8 cellular contexts compared by ENCODE assay signal in the genomic region with DNA sequence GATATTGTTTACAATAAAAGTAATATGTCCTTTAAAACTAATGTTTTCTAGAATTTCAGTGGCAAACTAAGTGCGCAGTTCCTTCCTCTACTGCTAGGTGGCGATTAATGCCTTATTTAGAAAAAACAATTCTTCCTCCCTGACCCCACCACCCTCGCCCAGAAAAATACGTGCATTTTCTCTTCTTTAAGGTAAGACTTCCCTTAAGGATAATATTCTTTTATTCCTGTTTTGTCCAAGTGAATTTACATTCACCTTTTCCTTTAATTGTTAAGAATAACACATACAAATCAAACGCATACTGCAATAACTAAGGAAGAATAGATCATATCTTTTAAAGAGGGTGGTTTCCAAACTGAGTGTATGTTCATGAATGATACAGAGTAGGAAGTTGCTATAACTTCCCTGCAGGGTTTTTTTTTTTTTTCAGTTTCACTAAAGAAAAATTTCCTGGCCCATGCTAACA. TPM values are rescaled to one million over a fixed set of nuclear protein-coding genes. Genes with fewer than 3 reads are reported as not detected.
A peak's percentile ranks its signal among the peaks of the same experiment; 100 is the strongest.
DNase-seq lines count a peak whose midpoint lies in the region; ATAC-seq and TF ChIP-seq lines count a peak whose summit lies in the region.

No MANE protein-coding gene starts in this region.

- no peaks in the 10 kb centered on the region for H3K36me3 Mint-ChIP-seq in Calu3 (ENCODE audit: insufficient read depth, unreplicated experiment)
- no peaks in the 10 kb centered on the region for H3K36me3 Mint-ChIP-seq in activated naive CD4-positive, alpha-beta T cell treated with anti-CD3 and anti-CD28 coated beads for 36 hours (ENCODE audit: low read depth)
- no peaks in the 10 kb centered on the region for H3K36me3 Mint-ChIP-seq in glutamatergic neuron (ENCODE audit: unreplicated experiment)

- no peaks in the 10 kb centered on the region for H3K9me3 Mint-ChIP-seq in Calu3 (ENCODE audit: low read depth, unreplicated experiment)
- no peaks in the 10 kb centered on the region for H3K9me3 Mint-ChIP-seq in activated naive CD4-positive, alpha-beta T cell treated with anti-CD3 and anti-CD28 coated beads for 36 hours
- H3K9me3 Mint-ChIP-seq in glutamatergic neuron (ENCODE audit: unreplicated experiment) = no peaks in the 10 kb centered on the region

- peak; percentile 22 for DNase-seq in Calu3
- DNase-seq in OCI-M1 (lab: John Stamatoyannopoulos, UW) = peak; percentile 93
- DNase-seq in activated naive CD4-positive, alpha-beta T cell treated with anti-CD3 and anti-CD28 coated beads for 36 hours = peak; percentile 66
- no peak for DNase-seq in glutamatergic neuron
- peak; percentile 36 to 50 for DNase-seq in stimulated activated CD4-positive, alpha-beta T cell treated with anti-CD3 and anti-CD28 coated beads, Interleukin-2, amount 100 ng/mL, for 24 hours

- ATAC-seq in GM18909 (IDR thresholded peaks at IDR 0.05; ENCODE audit: poor library complexity, unreplicated experiment) (peak; percentile 80), HG03342 (IDR thresholded peaks at IDR 0.05; ENCODE audit: unreplicated experiment) (peak; percentile 74), esophagus mucosa (no peak)

- H3K27me3 Mint-ChIP-seq in Calu3 (ENCODE audit: unreplicated experiment) (no peaks in the 10 kb centered on the region), glutamatergic neuron (ENCODE audit: unreplicated experiment) (no peaks in the 10 kb centered on the region)
- H3K27me3 Mint-ChIP-seq in activated naive CD4-positive, alpha-beta T cell treated with anti-CD3 and anti-CD28 coated beads for 36 hours (ENCODE audit: low read depth) = no peaks in the 10 kb centered on the region

- CTCF ChIA-PET in Calu3 (lab: Charles Lee) = interaction anchor here (1.5 kb wide), 1 partner anchor 371 kb away, joined by 3 read pairs; no protein-coding TSS in a partner anchor
- CTCF ChIA-PET in activated naive CD4-positive, alpha-beta T cell treated with anti-CD3 and anti-CD28 coated beads for 36 hours (lab: Charles Lee) = interaction anchor here (0.6 to 8.5 kb wide), 12 partner anchors 10 to 369 kb away, joined by 3 to 86 read pairs (median 4); no protein-coding TSS in a partner anchor

- no TSS peak for BruUV-seq in Calu3 (replicated peaks; lab: Mats Ljungman, UMichigan)

- H3K4me3 Mint-ChIP-seq in Calu3 (ENCODE audit: low read depth, unreplicated experiment) = no peak overlapping the region
- H3K4me3 Mint-ChIP-seq in activated naive CD4-positive, alpha-beta T cell treated with anti-CD3 and anti-CD28 coated beads for 36 hours = peak overlapping the region; percentile 68
- no peak overlapping the region for H3K4me3 Mint-ChIP-seq in glutamatergic neuron (ENCODE audit: unreplicated experiment)

- peak; percentile 72 for TF ChIP-seq CTCF in Calu3 (IDR thresholded peaks at IDR 0.05; ENCODE audit: unreplicated experiment)
- TF ChIP-seq CTCF in glutamatergic neuron (IDR thresholded peaks at IDR 0.05; ENCODE audit: partially characterized antibody, unreplicated experiment) = peak; percentile 79

- intact Hi-C loops in Calu3 (cut with micrococcal nuclease; ENCODE audit: unreplicated experiment) = loop anchor here (2.0 to 5.0 kb wide), 3 partner anchors 108 to 370 kb away; no protein-coding TSS in a partner anchor
- intact Hi-C loops in activated naive CD4-positive, alpha-beta T cell treated with anti-CD3 and anti-CD28 coated beads for 36 hours (cut with micrococcal nuclease) = loop anchor here (1.0 to 2.0 kb wide), 8 partner anchors 17 to 368 kb away; a partner anchor contains a TSS

- H3K4me1 Mint-ChIP-seq in Calu3 (ENCODE audit: low read depth, unreplicated experiment) (no peaks in the 10 kb centered on the region), glutamatergic neuron (ENCODE audit: low read depth, unreplicated experiment) (peaks cover 10% of the 10 kb centered on the region)
- peaks cover 32% of the 10 kb centered on the region for H3K4me1 Mint-ChIP-seq in activated naive CD4-positive, alpha-beta T cell treated with anti-CD3 and anti-CD28 coated beads for 36 hours (ENCODE audit: low read depth)

- no peak overlapping the region for H3K27ac Mint-ChIP-seq in Calu3 (ENCODE audit: unreplicated experiment)
- peak overlapping the region; percentile 90 for H3K27ac Mint-ChIP-seq in activated naive CD4-positive, alpha-beta T cell treated with anti-CD3 and anti-CD28 coated beads for 36 hours
- no peak overlapping the region for H3K27ac Mint-ChIP-seq in glutamatergic neuron (ENCODE audit: unreplicated experiment)

RNA-seq across cellular contexts. Expression of a gene that starts 17.0 kb away (rescaled TPM):
- total RNA-seq in Calu3 (2022) (187 and 205 TPM in 2 replicates), glutamatergic neuron (ENCODE audit: unreplicated experiment) (137 TPM), esophagus mucosa (106 TPM)
- total RNA-seq in activated naive CD4-positive, alpha-beta T cell treated with anti-CD3 and anti-CD28 coated beads for 36 hours = 100 to 1,000 TPM; 367 to 375 TPM

RNA-seq across cellular contexts. Expression of a gene that starts 37.6 kb away (rescaled TPM):
- total RNA-seq in Calu3 (2022) = 92.1 and 95.5 TPM in 2 replicates
- total RNA-seq in activated naive CD4-positive, alpha-beta T cell treated with anti-CD3 and anti-CD28 coated beads for 36 hours = 100 to 1,000 TPM; 111 to 112 TPM
- 99.4 TPM for total RNA-seq in glutamatergic neuron (ENCODE audit: unreplicated experiment)
- 59.8 TPM for total RNA-seq in esophagus mucosa
